ENCODE assay signal across 14 cellular contexts in genomic region chr13:32041429-32041828, GRCh38. TPM values are rescaled to one million over a fixed set of nuclear protein-coding genes. Genes with fewer than 3 reads are reported as not detected.
DNase-seq lines count a peak whose midpoint lies in the region; ATAC-seq and TF ChIP-seq lines count a peak whose summit lies in the region.
"Had no signal": no experiment of that assay in that cellular context is flagged by ENCODE, and none has a peak within 500 bp of the region (broad histone marks: within the 10 kb centered on the region; RNA-seq: fewer than 3 reads in every experiment).

No MANE protein-coding gene starts in this region.

- H3K79me1 ChIP-seq in H9 (ENCODE audit: insufficient read depth, low read depth, low read length, poor library complexity, severe bottlenecking) = no peaks in the 10 kb centered on the region

- H3K27ac ChIP-seq in H9 (ENCODE audit: insufficient read length, low read depth, low read length) = no peak overlapping the region
- H3K27ac ChIP-seq: KMS-11 had no signal

- no peaks in the 10 kb centered on the region for H3K27me3 Mint-ChIP-seq in activated CD4-positive, alpha-beta T cell treated with anti-CD3 and anti-CD28 coated beads for 36 hours
- H3K27me3 Mint-ChIP-seq in naive B cell (no peaks in the 10 kb centered on the region), H9 (ENCODE audit: low read depth) (no peaks in the 10 kb centered on the region)

- H3T11ph ChIP-seq in H9 (ENCODE audit: low read length) = no peak overlapping the region

- H2BK20ac ChIP-seq in H9 (ENCODE audit: low read depth, low read length, poor library complexity, severe bottlenecking) = no peak overlapping the region

- H3K4me1 ChIP-seq in H9 (ENCODE audit: insufficient read depth, low read length) = 0 out of 2 replicates have a peak, but pooled peaks cover 3% of the 10 kb centered on the region

- no peak overlapping the region for H4K91ac ChIP-seq in H9 (ENCODE audit: insufficient read length, low read depth, low read length)

- no peaks in the 10 kb centered on the region for H3K9me3 ChIP-seq in H9 (ENCODE audit: control insufficient read depth, low read depth, low read length)

- H3K4me2 ChIP-seq in H9 (ENCODE audit: insufficient read depth, insufficient read length, low read length) = no peak overlapping the region
- H3K4me2 ChIP-seq: KMS-11 had no signal

- H3K79me2 ChIP-seq in H9 (ENCODE audit: insufficient read depth, low read length) = no peaks in the 10 kb centered on the region

- H3K4me3 Mint-ChIP-seq in activated CD4-positive, alpha-beta T cell treated with anti-CD3 and anti-CD28 coated beads for 36 hours = no peak overlapping the region
- H3K4me3 Mint-ChIP-seq in naive B cell (no peak overlapping the region), H9 (no peak overlapping the region)

- no peak overlapping the region for H4K5ac ChIP-seq in H9 (ENCODE audit: insufficient read length, low read depth, low read length)

- H2BK12ac ChIP-seq in H9 (ENCODE audit: insufficient read length, low read depth, low read length) = no peak overlapping the region

- H2AK5ac ChIP-seq in H9 (ENCODE audit: insufficient read length, low read length) = no peak overlapping the region

- H2BK15ac ChIP-seq in H9 (ENCODE audit: low read depth, low read length) = no peak overlapping the region

- H4K8ac ChIP-seq in H9 (replicated peaks; ENCODE audit: insufficient read length, low read depth, low read length) = no peak overlapping the region

- no peak overlapping the region for H3K23ac ChIP-seq in H9 (ENCODE audit: insufficient read length, low read depth, low read length)

- no peaks in the 10 kb centered on the region for H3K23me2 ChIP-seq in H9 (ENCODE audit: insufficient read length, low read depth, low read length, poor library complexity, severe bottlenecking)

- no peaks in the 10 kb centered on the region for H4K20me1 ChIP-seq in H9 (ENCODE audit: control insufficient read depth, insufficient read depth, insufficient read length)

- H3K4me1 Mint-ChIP-seq in activated CD4-positive, alpha-beta T cell treated with anti-CD3 and anti-CD28 coated beads for 36 hours = peaks cover 62% of the 10 kb centered on the region
- H3K4me1 Mint-ChIP-seq in naive B cell = peaks cover 10 to 12% (median 12%) of the 10 kb centered on the region in 3 donors
- H3K4me1 Mint-ChIP-seq in H9 = peaks cover 11 to 13% of the 10 kb centered on the region in 2 experiments

- H3K14ac ChIP-seq in H9 (ENCODE audit: insufficient read depth, low read length) = no peak overlapping the region

- H3K18ac ChIP-seq in H9 (ENCODE audit: insufficient read length, low read depth, low read length) = no peak overlapping the region

- H3K4ac ChIP-seq in H9 (ENCODE audit: low read depth, low read length) = no peak overlapping the region

- H2AFZ ChIP-seq in H9 (ENCODE audit: low read length) = no peak overlapping the region

- H3K9me3 Mint-ChIP-seq in activated CD4-positive, alpha-beta T cell treated with anti-CD3 and anti-CD28 coated beads for 36 hours (ENCODE audit: low read depth) = peaks cover 3% of the 10 kb centered on the region
- H3K9me3 Mint-ChIP-seq in naive B cell (no peaks in the 10 kb centered on the region), H9 (no peaks in the 10 kb centered on the region)

- H3K27me3 ChIP-seq in H9 (ENCODE audit: insufficient read depth, low read length) = no peaks in the 10 kb centered on the region

- H3K9ac ChIP-seq in H9 (ENCODE audit: extremely low read depth, insufficient read length, low read length) = no peak overlapping the region
- H3K9ac ChIP-seq: KMS-11 had no signal

- H3K56ac ChIP-seq in H9 (ENCODE audit: insufficient read length, low read depth, low read length) = no peak overlapping the region

- peaks cover 2% of the 10 kb centered on the region for H3K36me3 Mint-ChIP-seq in activated CD4-positive, alpha-beta T cell treated with anti-CD3 and anti-CD28 coated beads for 36 hours (ENCODE audit: low read depth)
- H3K36me3 Mint-ChIP-seq in naive B cell (no peaks in the 10 kb centered on the region), H9 (ENCODE audit: insufficient read depth in 1 of 3, low read depth in 3 of 3) (peaks cover 0 to 4% (median 0%) of the 10 kb centered on the region in 3 experiments; a peak in 1 of 7 replicates)

- intact Hi-C loops in activated CD4-positive, alpha-beta T cell treated with anti-CD3 and anti-CD28 coated beads for 36 hours (cut with DNase I, micrococcal nuclease) = loop anchor here in 1 of 2 experiments (10.0 kb wide), 1 partner anchor 273 kb away; the partner anchor contains the start of genes BRCA2 and ZAR1L

- no peak overlapping the region for H2BK120ac ChIP-seq in H9 (ENCODE audit: low read depth, low read length, poor library complexity, severe bottlenecking)

- POLR2A ChIA-PET in activated CD4-positive, alpha-beta T cell treated with anti-CD3 and anti-CD28 coated beads for 36 hours (lab: Charles Lee) = interaction anchor here (0.6 kb wide), 1 partner anchor 78 kb away, joined by 4 read pairs; no protein-coding TSS in a partner anchor

- WGBS in H9 (ENCODE audit: extremely low coverage, insufficient read length, low lambda C conversion rate) = no CpG with 5 or more reads among the region's 5 CpGs

- DNase-seq in activated CD4-positive, alpha-beta T cell treated with anti-CD3 and anti-CD28 coated beads for 36 hours = peak; percentile 11
- DNase-seq in activated CD4-positive, alpha-beta T cell treated with anti-CD3 and anti-CD28 coated beads for 4 hours = no peak
- DNase-seq in naive B cell (no peak), H9 (no peak)
- DNase-seq in activated CD4-positive, alpha-beta T cell treated with anti-CD3 and anti-CD28 coated beads, Interleukin-2, amount 50 U/mL, for 48 hours = no peak
- DNase-seq in activated T-cell treated with anti-CD3 and anti-CD28 coated beads, Interleukin-2, amount 50 U/mL, for 48 hours = no peak
- DNase-seq: 8988T; activated CD4-positive, alpha-beta T cell treated with anti-CD3 and anti-CD28 coated beads for 48 hours; DMS79; effector CD8-positive, alpha-beta T cell; NCI-H2171 treated with DMSO at 0.1 percent for 48 hours had no signal

- CTCF ChIA-PET in activated CD4-positive, alpha-beta T cell treated with anti-CD3 and anti-CD28 coated beads for 36 hours (lab: Charles Lee) = interaction anchor here (0.9 to 1.3 kb wide), 3 partner anchors 124 to 609 kb away, joined by 3 to 4 read pairs (median 3); no protein-coding TSS in a partner anchor

- TF ChIP-seq CTCF in H9 (conservative IDR thresholded peaks at IDR 0.05) = no peak

- H3K27ac Mint-ChIP-seq in activated CD4-positive, alpha-beta T cell treated with anti-CD3 and anti-CD28 coated beads for 36 hours = peak overlapping the region; percentile 28
- H3K27ac Mint-ChIP-seq in naive B cell (peak overlapping the region in 1 of 6 donors; percentile 15), H9 (no peak overlapping the region)

- ATAC-seq in activated CD4-positive, alpha-beta T cell treated with anti-CD3 and anti-CD28 coated beads for 36 hours = peak; percentile 45
- ATAC-seq in GM21576 (IDR thresholded peaks at IDR 0.05; ENCODE audit: unreplicated experiment) (peak; percentile 73), HG03139 (IDR thresholded peaks at IDR 0.05; ENCODE audit: unreplicated experiment) (peak; percentile 50), naive B cell (ENCODE audit: low read depth in 2 of 2) (peak; percentile 27 to 32)

- no peak overlapping the region for H2BK5ac ChIP-seq in H9 (ENCODE audit: insufficient read length, low read length)

RNA-seq across cellular contexts. Expression of gene FRY, which starts 9.9 kb away (rescaled TPM):
- total RNA-seq in activated CD4-positive, alpha-beta T cell treated with anti-CD3 and anti-CD28 coated beads for 36 hours = 1 to 10 TPM; 1.9 to 3.5 TPM
- polyA plus RNA-seq in naive B cell (ENCODE audit: low read depth in 6 of 6) = 1 to 10 TPM in 3 of 6 donors, under 1 TPM in 3; 0.33 to 1.4 (median 0.86) TPM
- total RNA-seq in H9 (2021) = 4.8 and 5.2 TPM in 2 replicates
